In genomic region chr3:17742837-17743659, GRCh38 we compare ENCODE assay signal across 8 cellular contexts. TPM values are rescaled to one million over a fixed set of nuclear protein-coding genes. Genes with fewer than 3 reads are reported as not detected.
DNase-seq lines count a peak whose midpoint lies in the region; ATAC-seq and TF ChIP-seq lines count a peak whose summit lies in the region.

No MANE protein-coding gene starts in this region.

- H3K9me3 ChIP-seq in spleen = no peaks in the 10 kb centered on the region

- H3K36me3 ChIP-seq in spleen = no peaks in the 10 kb centered on the region

- H3K27ac Mint-ChIP-seq in activated naive CD8-positive, alpha-beta T cell = peak overlapping the region; percentile 84

- intact Hi-C loops in spleen (cut with DNase I; ENCODE audit: low total_unique reads) = no loop called here

- WGBS in spleen, 5 donors = 1 to 4% (median 2%) methylated on average over 14 to 16 of the region's 16 CpGs

- H3K4me3 Mint-ChIP-seq in activated naive CD8-positive, alpha-beta T cell = peak overlapping the region; percentile 92

- H3K9me3 Mint-ChIP-seq in activated naive CD8-positive, alpha-beta T cell (ENCODE audit: low read depth) = no peaks in the 10 kb centered on the region

- TF ChIP-seq CTCF in spleen (IDR thresholded peaks at IDR 0.05 in 8 of 11, conservative IDR thresholded peaks at IDR 0.05 in 3 of 11) = no peak

- DNase-seq in 8988T (peak; percentile 88), spleen (no peak), NCI-H2029 (lab: John Stamatoyannopoulos, UW) (no peak), SK-N-DZ (ENCODE audit: low spot score) (no peak)

- H3K4me3 ChIP-seq in iPS-11a (ENCODE audit: low read depth, low read length) (peak overlapping the region; percentile 49), spleen (peak overlapping the region; percentile 49 to 97 (median 88))

- no peaks in the 10 kb centered on the region for H3K27me3 Mint-ChIP-seq in activated naive CD8-positive, alpha-beta T cell

- peak overlapping the region; percentile 95 to 99 (median 97) for H3K27ac ChIP-seq in spleen

- peaks cover 34 to 64% (median 56%) of the 10 kb centered on the region in 6 donors for H3K4me1 ChIP-seq in spleen

- H3K4me1 Mint-ChIP-seq in activated naive CD8-positive, alpha-beta T cell (ENCODE audit: low read depth) = peaks cover 36% of the 10 kb centered on the region

- no peaks in the 10 kb centered on the region for H3K36me3 Mint-ChIP-seq in activated naive CD8-positive, alpha-beta T cell

- ATAC-seq in GM18511 (IDR thresholded peaks at IDR 0.05; ENCODE audit: unreplicated experiment) = peak; percentile 1
- peak; percentile 1 for ATAC-seq in HG03439 (IDR thresholded peaks at IDR 0.05; ENCODE audit: unreplicated experiment)

- no peaks in the 10 kb centered on the region for H3K27me3 ChIP-seq in spleen (replicated peaks in 1 of 7)

- no peak for TF ChIP-seq POLR2A in spleen (IDR thresholded peaks at IDR 0.05)

RNA-seq across cellular contexts. Expression of gene TBC1D5, which starts 0.6 kb away (rescaled TPM):
- 100 to 1,000 TPM in 3 of 7 donors, 10 to 100 TPM in 4; 82.7 to 140 (median 97.9) TPM for total RNA-seq in spleen
- polyA plus RNA-seq in spleen = 10 to 100 TPM in 1 of 3 donors, 1 to 10 TPM in 2; 6.4 to 17.7 (median 8.6) TPM
- polyA plus RNA-seq in SK-N-DZ (2014; cell fraction: cytosol; rRNA removed) = 63.1 and 84.2 TPM in 2 replicates
- 32.3 and 34.4 TPM in 2 replicates for polyA plus RNA-seq in SK-N-DZ (2014; cell fraction: nucleus; rRNA removed)
